Comparison of ENCODE assay signal across 7 cellular contexts in the genomic region with DNA sequence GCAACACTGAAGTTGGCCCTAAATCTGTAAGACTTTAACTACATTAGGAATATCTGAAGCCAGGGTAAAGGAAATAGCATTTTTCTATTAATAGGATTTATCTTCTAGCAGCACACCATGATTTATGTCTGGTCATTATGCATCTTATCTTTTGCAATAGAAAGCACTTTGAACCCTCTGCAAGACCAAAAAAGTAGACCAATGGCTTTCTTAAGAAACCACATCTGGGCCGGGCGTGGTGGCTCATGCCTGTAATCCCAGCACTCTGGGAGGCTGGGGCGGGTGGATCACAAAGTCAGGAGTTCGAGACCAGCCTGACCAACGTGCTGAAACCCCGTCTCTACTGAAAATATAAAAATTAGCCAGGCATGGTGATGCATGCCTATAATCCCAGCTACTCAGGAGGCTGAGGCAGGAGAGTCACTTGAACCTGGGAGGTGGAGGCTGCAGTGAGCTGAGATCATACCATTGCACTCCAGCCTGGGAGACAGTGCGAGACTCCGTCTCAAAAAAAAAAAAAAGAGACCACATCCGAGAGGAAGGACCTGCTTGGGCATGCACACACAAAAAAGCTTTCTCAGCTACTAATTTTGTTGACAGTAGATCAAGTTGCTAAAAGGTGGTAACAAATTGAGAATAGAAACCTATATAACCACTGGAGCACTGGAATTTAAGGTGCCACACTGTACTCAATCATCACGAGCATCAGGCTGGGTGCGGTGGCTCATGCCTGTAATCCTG. TPM values are rescaled to one million over a fixed set of nuclear protein-coding genes. Genes with fewer than 3 reads are reported as not detected.
DNase-seq lines count a peak whose midpoint lies in the region; ATAC-seq lines count a peak whose summit lies in the region.
"Not testable (repeated sequence)": the region's sequence is repeated elsewhere in the genome, so short reads cannot be mapped to it uniquely, and the experiment has no call there.

No MANE protein-coding gene starts in this region.

- H4K20me1 ChIP-seq in Karpas-422 (ENCODE audit: insufficient read depth, low read depth, low read length) = peaks cover 29% of the 10 kb centered on the region

- not testable (repeated sequence) for H3K27me3 ChIP-seq in Karpas-422 (ENCODE audit: low read length); mesenchymal stem cell (ENCODE audit: control insufficient read depth in 1 of 2, insufficient read depth in 1 of 2, low read length in 2 of 2)

- peak overlapping the region; percentile 94 for H3K27ac Mint-ChIP-seq in T-helper 1 cell treated with Interleukin-12 subunit alpha and Interleukin-12 subunit beta and Interleukin-4 antibody, amounts not matched to agents 30 μg/mL and 1 μg/mL, for 36 hours
- H3K27ac Mint-ChIP-seq in activated CD4-positive, alpha-beta T cell treated with anti-CD3 and anti-CD28 coated beads, Interleukin-2, amount 10 ng/mL, durations not matched to agents 24 days and 14 days = not testable (repeated sequence)
- H3K27ac Mint-ChIP-seq in activated T-helper 2 cell treated with anti-CD3 and anti-CD28 coated beads, Interferon-gamma antibody, Interleukin-2, Interleukin-4, amounts not matched to agents 10 μg/mL and 5 μg/mL and 100 μg/mL, durations not matched to agents 14 hours and 24 hours and 36 hours = peak overlapping the region; percentile 55
- peak overlapping the region; percentile 93 to 96 for H3K27ac Mint-ChIP-seq in effector memory CD8-positive, alpha-beta T cell

- intact Hi-C loops in activated CD4-positive, alpha-beta T cell treated with anti-CD3 and anti-CD28 coated beads, Interleukin-2, amount 10 ng/mL, durations not matched to agents 24 days and 14 days (cut with micrococcal nuclease) = loop anchor here (2.0 to 5.0 kb wide), 4 partner anchors 21 to 699 kb away; no protein-coding TSS in a partner anchor
- intact Hi-C loops in activated T-helper 2 cell treated with anti-CD3 and anti-CD28 coated beads, Interferon-gamma antibody, Interleukin-2, Interleukin-4, amounts not matched to agents 10 μg/mL and 5 μg/mL and 100 μg/mL, durations not matched to agents 14 hours and 24 hours and 36 hours (cut with micrococcal nuclease) = loop anchor here (2.0 kb wide), 2 partner anchors 15 to 107 kb away; a partner anchor contains a TSS

- H3K27me3 Mint-ChIP-seq in T-helper 1 cell treated with Interleukin-12 subunit alpha and Interleukin-12 subunit beta and Interleukin-4 antibody, amounts not matched to agents 30 μg/mL and 1 μg/mL, for 36 hours (ENCODE audit: low read depth); activated CD4-positive, alpha-beta T cell treated with anti-CD3 and anti-CD28 coated beads, Interleukin-2, amount 10 ng/mL, durations not matched to agents 24 days and 14 days; activated T-helper 2 cell treated with anti-CD3 and anti-CD28 coated beads, Interferon-gamma antibody, Interleukin-2, Interleukin-4, amounts not matched to agents 10 μg/mL and 5 μg/mL and 100 μg/mL, durations not matched to agents 14 hours and 24 hours and 36 hours (ENCODE audit: low read depth); effector memory CD8-positive, alpha-beta T cell: not testable (repeated sequence)

- not testable (repeated sequence) for H3K4me3 ChIP-seq in Karpas-422 (ENCODE audit: low read length); mesenchymal stem cell (ENCODE audit: insufficient read depth in 1 of 2, low read depth in 1 of 2, low read length in 2 of 2)

- peaks cover 18% of the 10 kb centered on the region for H3K79me1 ChIP-seq in mesenchymal stem cell (replicated peaks; ENCODE audit: low read length, poor library complexity, severe bottlenecking)

- H3K36me3 Mint-ChIP-seq in T-helper 1 cell treated with Interleukin-12 subunit alpha and Interleukin-12 subunit beta and Interleukin-4 antibody, amounts not matched to agents 30 μg/mL and 1 μg/mL, for 36 hours (ENCODE audit: low read depth) = peaks cover 14% of the 10 kb centered on the region
- peaks cover 16% of the 10 kb centered on the region for H3K36me3 Mint-ChIP-seq in activated CD4-positive, alpha-beta T cell treated with anti-CD3 and anti-CD28 coated beads, Interleukin-2, amount 10 ng/mL, durations not matched to agents 24 days and 14 days (ENCODE audit: low read depth)
- peaks cover 34% of the 10 kb centered on the region for H3K36me3 Mint-ChIP-seq in activated T-helper 2 cell treated with anti-CD3 and anti-CD28 coated beads, Interferon-gamma antibody, Interleukin-2, Interleukin-4, amounts not matched to agents 10 μg/mL and 5 μg/mL and 100 μg/mL, durations not matched to agents 14 hours and 24 hours and 36 hours (ENCODE audit: low read depth)
- H3K36me3 Mint-ChIP-seq in effector memory CD8-positive, alpha-beta T cell (ENCODE audit: insufficient read depth) = not testable (repeated sequence)

- not testable (repeated sequence) for H4K8ac ChIP-seq in mesenchymal stem cell (ENCODE audit: low read length)

- H3K4me1 ChIP-seq in Karpas-422 (ENCODE audit: low read length) = peaks cover 80% of the 10 kb centered on the region
- H3K4me1 ChIP-seq in mesenchymal stem cell (ENCODE audit: control insufficient read depth, insufficient read depth, low read depth, low read length) = not testable (repeated sequence)

- peak overlapping the region; percentile 42 for H3K4me3 Mint-ChIP-seq in T-helper 1 cell treated with Interleukin-12 subunit alpha and Interleukin-12 subunit beta and Interleukin-4 antibody, amounts not matched to agents 30 μg/mL and 1 μg/mL, for 36 hours
- H3K4me3 Mint-ChIP-seq in activated CD4-positive, alpha-beta T cell treated with anti-CD3 and anti-CD28 coated beads, Interleukin-2, amount 10 ng/mL, durations not matched to agents 24 days and 14 days = peak overlapping the region; percentile 20
- not testable (repeated sequence) for H3K4me3 Mint-ChIP-seq in activated T-helper 2 cell treated with anti-CD3 and anti-CD28 coated beads, Interferon-gamma antibody, Interleukin-2, Interleukin-4, amounts not matched to agents 10 μg/mL and 5 μg/mL and 100 μg/mL, durations not matched to agents 14 hours and 24 hours and 36 hours (ENCODE audit: low read depth)
- peak overlapping the region; percentile 40 to 69 for H3K4me3 Mint-ChIP-seq in effector memory CD8-positive, alpha-beta T cell

- H2AFZ ChIP-seq in Karpas-422 (ENCODE audit: low read length); mesenchymal stem cell (ENCODE audit: low read depth, low read length): not testable (repeated sequence)

- H3K79me2 ChIP-seq in Karpas-422 (ENCODE audit: low read length) = peaks cover 93% of the 10 kb centered on the region

- not testable (repeated sequence) for H3K23ac ChIP-seq in mesenchymal stem cell (ENCODE audit: low read length in 2 of 2)

- not testable (repeated sequence) for H2BK120ac ChIP-seq in mesenchymal stem cell (ENCODE audit: low read depth, low read length)

- H2BK15ac ChIP-seq in mesenchymal stem cell (ENCODE audit: low read depth, poor library complexity, severe bottlenecking) = not testable (repeated sequence)

- H3K4ac ChIP-seq in mesenchymal stem cell (ENCODE audit: low read depth in 1 of 2, low read length in 2 of 2) = not testable (repeated sequence)

- H3K36me3 ChIP-seq in Karpas-422 (ENCODE audit: insufficient read depth, low read length); mesenchymal stem cell (ENCODE audit: control insufficient read depth in 1 of 2, insufficient read depth in 2 of 2, low read depth in 1 of 2, low read length in 2 of 2): not testable (repeated sequence)

- over 99% methylated on average over 10 of the region's 11 CpGs for WGBS in mesenchymal stem cell

- peak overlapping the region; percentile 1 for H3K4me2 ChIP-seq in Karpas-422 (ENCODE audit: low read depth, low read length, poor library complexity, severe bottlenecking)
- H3K4me2 ChIP-seq in mesenchymal stem cell (ENCODE audit: low read length, poor library complexity, severe bottlenecking) = not testable (repeated sequence)

- H3K4me1 Mint-ChIP-seq in T-helper 1 cell treated with Interleukin-12 subunit alpha and Interleukin-12 subunit beta and Interleukin-4 antibody, amounts not matched to agents 30 μg/mL and 1 μg/mL, for 36 hours (ENCODE audit: low read depth) = peaks cover 49% of the 10 kb centered on the region
- peaks cover 47% of the 10 kb centered on the region for H3K4me1 Mint-ChIP-seq in activated CD4-positive, alpha-beta T cell treated with anti-CD3 and anti-CD28 coated beads, Interleukin-2, amount 10 ng/mL, durations not matched to agents 24 days and 14 days
- peaks cover 47% of the 10 kb centered on the region for H3K4me1 Mint-ChIP-seq in activated T-helper 2 cell treated with anti-CD3 and anti-CD28 coated beads, Interferon-gamma antibody, Interleukin-2, Interleukin-4, amounts not matched to agents 10 μg/mL and 5 μg/mL and 100 μg/mL, durations not matched to agents 14 hours and 24 hours and 36 hours (ENCODE audit: low read depth)
- H3K4me1 Mint-ChIP-seq in effector memory CD8-positive, alpha-beta T cell (ENCODE audit: low read depth in 2 of 2) = peaks cover 38 to 65% of the 10 kb centered on the region in 2 donors

- H3K9me2 ChIP-seq in Karpas-422 (replicated peaks; ENCODE audit: insufficient read depth, low read length) = not testable (repeated sequence)

- H3K9ac ChIP-seq in Karpas-422 (ENCODE audit: low read length); mesenchymal stem cell (ENCODE audit: low read length): not testable (repeated sequence)

- not testable (repeated sequence) for H3K9me3 Mint-ChIP-seq in T-helper 1 cell treated with Interleukin-12 subunit alpha and Interleukin-12 subunit beta and Interleukin-4 antibody, amounts not matched to agents 30 μg/mL and 1 μg/mL, for 36 hours; activated CD4-positive, alpha-beta T cell treated with anti-CD3 and anti-CD28 coated beads, Interleukin-2, amount 10 ng/mL, durations not matched to agents 24 days and 14 days; activated T-helper 2 cell treated with anti-CD3 and anti-CD28 coated beads, Interferon-gamma antibody, Interleukin-2, Interleukin-4, amounts not matched to agents 10 μg/mL and 5 μg/mL and 100 μg/mL, durations not matched to agents 14 hours and 24 hours and 36 hours; effector memory CD8-positive, alpha-beta T cell

- H2BK12ac ChIP-seq in mesenchymal stem cell (ENCODE audit: low read length in 2 of 2) = not testable (repeated sequence)

- not testable (repeated sequence) for H3K9me3 ChIP-seq in Karpas-422 (ENCODE audit: low read length); mesenchymal stem cell (ENCODE audit: control insufficient read depth, low read length)

- H3K18ac ChIP-seq in mesenchymal stem cell (ENCODE audit: low read depth in 1 of 2, low read length in 2 of 2) = not testable (repeated sequence)

- H3K14ac ChIP-seq in mesenchymal stem cell (ENCODE audit: low read length in 2 of 2) = not testable (repeated sequence)

- H2AK5ac ChIP-seq in mesenchymal stem cell (ENCODE audit: low read length, severe bottlenecking) = not testable (repeated sequence)

- H3K27ac ChIP-seq in Karpas-422 (ENCODE audit: low read length) = peak overlapping the region; percentile 90
- not testable (repeated sequence) for H3K27ac ChIP-seq in mesenchymal stem cell (ENCODE audit: low read length, poor library complexity, severe bottlenecking)

- ATAC-seq in effector memory CD8-positive, alpha-beta T cell (replicated peaks) = not testable (repeated sequence)

- H4K91ac ChIP-seq in mesenchymal stem cell (ENCODE audit: low read length) = not testable (repeated sequence)

- DNase-seq in Karpas-422 (peak; percentile 35), NCI-H345 (lab: John Stamatoyannopoulos, UW) (peak; percentile 10), mesenchymal stem cell (peak; percentile 27)
- not testable (repeated sequence) for DNase-seq in activated CD4-positive, alpha-beta T cell treated with anti-CD3 and anti-CD28 coated beads, Interleukin-2, amount 10 ng/mL, durations not matched to agents 24 days and 14 days; activated T-helper 2 cell treated with anti-CD3 and anti-CD28 coated beads, Interferon-gamma antibody, Interleukin-2, Interleukin-4, amounts not matched to agents 10 μg/mL and 5 μg/mL and 100 μg/mL, durations not matched to agents 14 hours and 24 hours and 36 hours (ENCODE audit: low spot score); effector memory CD8-positive, alpha-beta T cell

- not testable (repeated sequence) for H2BK5ac ChIP-seq in mesenchymal stem cell (ENCODE audit: low read depth, low read length, poor library complexity, severe bottlenecking)

RNA-seq across cellular contexts. Expression of a gene that starts 31.2 kb away (rescaled TPM):
- 63.4 and 126 TPM in 2 replicates for total RNA-seq in Karpas-422 (2014; rRNA removed; shearing (Covaris generic); ENCODE audit: low replicate concordance)
- total RNA-seq in activated CD4-positive, alpha-beta T cell treated with anti-CD3 and anti-CD28 coated beads, Interleukin-2, amount 10 ng/mL, durations not matched to agents 24 days and 14 days = 26.5 and 29.8 TPM in 2 replicates
- 22.7 and 23.5 TPM in 2 replicates for total RNA-seq in activated T-helper 2 cell treated with anti-CD3 and anti-CD28 coated beads, Interferon-gamma antibody, Interleukin-2, Interleukin-4, amounts not matched to agents 10 μg/mL and 5 μg/mL and 100 μg/mL, durations not matched to agents 14 hours and 24 hours and 36 hours
- polyA plus RNA-seq in mesenchymal stem cell (2013, experiment 1 of 2) = 11.1 TPM
- polyA plus RNA-seq in mesenchymal stem cell (2013, experiment 2 of 2) = 11.7 TPM
